ENCODE assay signal across 7 cellular contexts in the genomic region with DNA sequence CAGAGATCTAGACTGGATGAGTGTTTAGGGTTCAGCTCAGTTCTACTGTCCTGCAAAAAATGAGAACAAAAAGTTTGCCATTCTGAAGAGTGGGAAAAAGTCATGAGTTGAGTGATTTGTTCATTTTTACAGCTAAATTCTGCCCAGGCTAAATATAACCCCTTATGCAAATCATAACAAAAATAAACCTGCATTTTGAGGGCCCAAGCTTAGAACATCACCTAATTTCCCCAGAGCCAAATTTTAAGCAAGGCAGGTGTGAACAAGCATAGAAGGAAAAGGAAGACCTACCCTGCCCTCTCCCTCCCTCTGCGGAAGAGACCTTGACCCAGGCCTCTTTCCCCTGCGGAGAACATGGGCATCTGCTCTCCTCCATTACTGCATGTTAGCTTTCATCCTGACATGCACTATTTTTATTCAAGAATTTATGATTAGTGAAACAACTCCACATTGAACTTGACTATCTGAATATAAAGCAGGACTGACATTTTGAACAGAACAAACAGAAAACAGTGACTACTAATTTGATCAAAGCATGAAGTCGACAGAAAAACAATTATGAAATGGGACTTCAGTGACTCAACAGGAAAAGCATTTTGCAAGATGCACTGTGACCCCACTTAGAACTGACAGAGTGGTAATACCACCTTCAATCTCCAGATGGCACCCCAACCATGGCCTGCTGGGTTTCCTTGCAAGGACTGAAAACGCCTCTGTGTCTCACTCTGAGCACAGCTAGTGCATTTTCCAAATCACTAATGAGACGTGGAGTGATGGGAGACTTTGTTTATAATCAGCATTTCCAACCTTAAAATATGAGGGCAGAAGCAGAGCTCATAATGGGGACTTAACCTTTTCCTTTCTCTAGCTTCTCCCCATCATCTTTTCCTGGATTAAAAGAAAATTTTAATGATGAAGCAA. TPM values are rescaled to one million over a fixed set of nuclear protein-coding genes. Genes with fewer than 3 reads are reported as not detected.
A peak's percentile ranks its signal among the peaks of the same experiment; 100 is the strongest.
DNase-seq lines count a peak whose midpoint lies in the region; ATAC-seq, FAIRE-seq and TF ChIP-seq lines count a peak whose summit lies in the region.

No MANE protein-coding gene starts in this region.

- H3K27me3 ChIP-seq in astrocyte (ENCODE audit: insufficient read depth, low read length), result no peaks in the 10 kb centered on the region
- no peaks in the 10 kb centered on the region for H3K27me3 ChIP-seq in sigmoid colon

- peaks cover 11% of the 10 kb centered on the region for H3K4me1 Mint-ChIP-seq in T-helper 2 cell treated with Interferon-gamma antibody and Interleukin-4, amounts not matched to agents 5 μg/mL and 100 μg/mL, for 36 hours (ENCODE audit: low read depth)
- H3K4me1 Mint-ChIP-seq in astrocyte (ENCODE audit: low read depth, unreplicated experiment), result peaks cover 55% of the 10 kb centered on the region

- peak overlapping the region; percentile 68 for H3K9ac ChIP-seq in astrocyte (ENCODE audit: low read length)

- no peak for TF ChIP-seq POLR2A in sigmoid colon (IDR thresholded peaks at IDR 0.05)

- peak; percentile 84 for TF ChIP-seq CTCF in GM13977 (IDR thresholded peaks at IDR 0.05; ENCODE audit: extremely low read depth, insufficient read depth, missing control alignments)
- peak; percentile 98 for TF ChIP-seq CTCF in astrocyte (IDR thresholded peaks at IDR 0.05; ENCODE audit: insufficient read depth, low read depth, low read length)
- peak; percentile 88 to 96 (median 92) for TF ChIP-seq CTCF in sigmoid colon (IDR thresholded peaks at IDR 0.05)

- TF ChIP-seq EP300 in sigmoid colon (IDR thresholded peaks at IDR 0.05), result peak in 1 of 4 donors; percentile 19

- H3K4me1 ChIP-seq in astrocyte (ENCODE audit: insufficient read depth, low read length) (peaks cover 39% of the 10 kb centered on the region), sigmoid colon (peaks cover 0 to 82% (median 80%) of the 10 kb centered on the region in 4 donors)

- peaks cover 1% of the 10 kb centered on the region for H3K36me3 Mint-ChIP-seq in T-helper 2 cell treated with Interferon-gamma antibody and Interleukin-4, amounts not matched to agents 5 μg/mL and 100 μg/mL, for 36 hours (ENCODE audit: low read depth)
- peaks cover 13% of the 10 kb centered on the region for H3K36me3 Mint-ChIP-seq in astrocyte (ENCODE audit: low read depth, unreplicated experiment)

- in situ Hi-C loops in GM13977 (cut with MboI; ENCODE audit: low pct_unique_long_range_greater_than_20kb, low sequenced_read_pairs, unreplicated experiment), result loop anchor here (5.0 to 25.0 kb wide), 2 partner anchors 143 to 423 kb away; a partner anchor contains a TSS

- FAIRE-seq in astrocyte (lab: Jason Lieb, UNC), result peak; percentile 70

- intact Hi-C loops in sigmoid colon (cut with DNase I), result loop anchor here (1.0 to 2.0 kb wide), 4 partner anchors 32 to 190 kb away; a partner anchor contains a TSS

- WGBS in sigmoid colon, 2 donors, result 5 to 6% methylated on average over 5 of the region's 5 CpGs

- H3K9me3 ChIP-seq in astrocyte (ENCODE audit: insufficient read depth, low read depth, low read length) (no peaks in the 10 kb centered on the region), sigmoid colon (no peaks in the 10 kb centered on the region)

- peak; percentile 75 for DNase-seq in GM13977 (ENCODE audit: low spot score)
- DNase-seq in NCI-H146 (lab: John Stamatoyannopoulos, UW), result peak; percentile 77
- peak; percentile 77 for DNase-seq in T-helper 2 cell treated with Interferon-gamma antibody and Interleukin-4, amounts not matched to agents 5 μg/mL and 100 μg/mL, for 36 hours (ENCODE audit: low spot score)
- DNase-seq in astrocyte (ENCODE audit: low read depth), result peak; percentile 87
- DNase-seq in hepatic stellate cell (ENCODE audit: low spot score), result peak; percentile 69
- peak; percentile 97 for DNase-seq in sigmoid colon

- peak overlapping the region; percentile 73 for H3K27ac Mint-ChIP-seq in T-helper 2 cell treated with Interferon-gamma antibody and Interleukin-4, amounts not matched to agents 5 μg/mL and 100 μg/mL, for 36 hours
- H3K27ac Mint-ChIP-seq in astrocyte (ENCODE audit: unreplicated experiment), result peak overlapping the region; percentile 91

- no peak overlapping the region for H2AFZ ChIP-seq in astrocyte (ENCODE audit: low read depth, low read length)

- peak overlapping the region; percentile 74 for H3K27ac ChIP-seq in astrocyte (ENCODE audit: low read depth, low read length)
- H3K27ac ChIP-seq in sigmoid colon, result peak overlapping the region; percentile 83 to 99 (median 86)

- ATAC-seq in HG02852 (IDR thresholded peaks at IDR 0.05; ENCODE audit: unreplicated experiment), result peak; percentile 80

- peaks cover 98% of the 10 kb centered on the region for H3K79me2 ChIP-seq in astrocyte (ENCODE audit: insufficient read depth, low read length)

- H4K20me1 ChIP-seq in astrocyte (ENCODE audit: insufficient read depth, low read length), result peaks cover 64% of the 10 kb centered on the region

- H3K9me3 Mint-ChIP-seq in T-helper 2 cell treated with Interferon-gamma antibody and Interleukin-4, amounts not matched to agents 5 μg/mL and 100 μg/mL, for 36 hours, result no peaks in the 10 kb centered on the region
- H3K9me3 Mint-ChIP-seq in astrocyte (ENCODE audit: unreplicated experiment), result no peaks in the 10 kb centered on the region

- no peaks in the 10 kb centered on the region for H3K27me3 Mint-ChIP-seq in T-helper 2 cell treated with Interferon-gamma antibody and Interleukin-4, amounts not matched to agents 5 μg/mL and 100 μg/mL, for 36 hours (ENCODE audit: low read depth)
- H3K27me3 Mint-ChIP-seq in astrocyte (ENCODE audit: low read depth, unreplicated experiment), result no peaks in the 10 kb centered on the region

- peak overlapping the region; percentile 70 for H3K4me2 ChIP-seq in astrocyte (ENCODE audit: low read length)

- peaks cover 20% of the 10 kb centered on the region for H3K36me3 ChIP-seq in astrocyte (ENCODE audit: insufficient read depth, low read length)
- H3K36me3 ChIP-seq in sigmoid colon, result peaks cover 0 to 17% (median 2%) of the 10 kb centered on the region in 4 donors

- H3K4me3 ChIP-seq in astrocyte (ENCODE audit: insufficient read depth, low read depth, low read length) (no peak overlapping the region), sigmoid colon (no peak overlapping the region)

- peak overlapping the region; percentile 23 for H3K4me3 Mint-ChIP-seq in T-helper 2 cell treated with Interferon-gamma antibody and Interleukin-4, amounts not matched to agents 5 μg/mL and 100 μg/mL, for 36 hours
- peak overlapping the region; percentile 73 for H3K4me3 Mint-ChIP-seq in astrocyte (ENCODE audit: unreplicated experiment)

RNA-seq across cellular contexts. Expression of a gene that starts 30.9 kb away (rescaled TPM):
- total RNA-seq in astrocyte, result 4.9 and 5.8 TPM in 2 replicates
- total RNA-seq in sigmoid colon, result 1 to 10 TPM; 6.1 to 10.0 (median 7.6) TPM
- 10 to 100 TPM in 1 of 3 donors, 1 to 10 TPM in 2; 1.8 to 26.1 (median 6.7) TPM for polyA plus RNA-seq in sigmoid colon
